Comparison of ENCODE assay signal across 19 cellular contexts in genomic region chr17:38327936-38328335, GRCh38. TPM values are rescaled to one million over a fixed set of nuclear protein-coding genes. Genes with fewer than 3 reads are reported as not detected.
DNase-seq lines count a peak whose midpoint lies in the region; ATAC-seq, FAIRE-seq and TF ChIP-seq lines count a peak whose summit lies in the region.
"Had no signal": no experiment of that assay in that cellular context is flagged by ENCODE, and none has a peak within 500 bp of the region (broad histone marks: within the 10 kb centered on the region; RNA-seq: fewer than 3 reads in every experiment).

No MANE protein-coding gene starts in this region.

- H3K9me3 ChIP-seq in BLaER1 treated with 17β-estradiol and CSF1 and Interleukin-3, amounts not matched to agents 10 nM and 100 nM (replicated peaks in 1 of 11) = no peaks in the 10 kb centered on the region
- H3K9me3 ChIP-seq in IMR-90 (ENCODE audit: control insufficient read depth, insufficient read depth, low read length) (no peaks in the 10 kb centered on the region), H1 (ENCODE audit: insufficient read depth in 2 of 2, low read depth in 1 of 2, low read length in 1 of 2) (no peaks in the 10 kb centered on the region), neuronal stem cell (replicated peaks in 1 of 2; ENCODE audit: control insufficient read depth in 2 of 2, insufficient read depth in 1 of 2, low read depth in 1 of 2, low read length in 2 of 2) (no peaks in the 10 kb centered on the region), left lung (no peaks in the 10 kb centered on the region)
- H3K9me3 ChIP-seq: A549 had no signal

- TF ChIP-seq POLR2A in IMR-90 (IDR thresholded peaks at IDR 0.05; ENCODE audit: low read depth, low read length) (no peak), H1 (IDR thresholded peaks at IDR 0.05; ENCODE audit: control extremely low read depth in 1 of 2, low read depth in 2 of 2, low read length in 2 of 2) (no peak)

- H3K14ac ChIP-seq in IMR-90 (replicated peaks; ENCODE audit: low read depth, low read length) = no peak overlapping the region
- H3K14ac ChIP-seq in H1 (ENCODE audit: insufficient read length) = no peak overlapping the region
- no peak overlapping the region for H3K14ac ChIP-seq in neuronal stem cell (ENCODE audit: low read length)

- H2AK5ac ChIP-seq in IMR-90 (ENCODE audit: low read depth, low read length) (no peak overlapping the region), H1 (ENCODE audit: low read depth, low read length) (no peak overlapping the region), neuronal stem cell (ENCODE audit: low read depth, low read length) (no peak overlapping the region)

- WGBS in IMR-90 (ENCODE audit: extremely low coverage in 2 of 2, insufficient read length in 1 of 2), 2 experiments = 75% methylated on average over 1 of the region's 1 CpG; no CpG with 5 or more reads in 1 of the 2 experiments
- 82% methylated on average over 1 of the region's 1 CpG; no CpG with 5 or more reads in 1 of the 2 experiments for WGBS in H1 (ENCODE audit: extremely low coverage in 1 of 2, insufficient coverage in 1 of 2, insufficient read length in 1 of 2, insufficient replicate concordance in 2 of 2, low coverage in 1 of 2, low lambda C conversion rate in 2 of 2, missing lambda C conversion rate in 1 of 2), 2 experiments
- WGBS in neuronal stem cell (ENCODE audit: extremely low coverage in 2 of 2, insufficient read length in 2 of 2, insufficient replicate concordance in 1 of 2), 2 donors = no CpG with 5 or more reads among the region's 1 CpG

- no peak overlapping the region for H3K4me3 ChIP-seq in BLaER1 treated with 17β-estradiol and CSF1 and Interleukin-3, amounts not matched to agents 10 nM and 100 nM
- H3K4me3 ChIP-seq in IMR-90 (ENCODE audit: insufficient read depth, low read depth, low read length) (no peak overlapping the region), H1 (ENCODE audit: extremely low read depth in 1 of 4, insufficient read depth in 2 of 4, low read depth in 3 of 4, low read length in 4 of 4) (no peak overlapping the region), neuronal stem cell (ENCODE audit: low read length in 2 of 2) (no peak overlapping the region), left lung (no peak overlapping the region)
- H3K4me3 ChIP-seq: A549, GM23248 had no signal

- no peak for FAIRE-seq in H1 (lab: Jason Lieb, UNC)
- FAIRE-seq: A549, GM12892 had no signal

- H3K79me1 ChIP-seq in IMR-90 (ENCODE audit: low read depth in 1 of 2, low read length in 2 of 2) (no peaks in the 10 kb centered on the region), H1 (ENCODE audit: low read depth, low read length) (no peaks in the 10 kb centered on the region; the same call in 1 of the 2 replicates), neuronal stem cell (ENCODE audit: low read depth, low read length) (no peaks in the 10 kb centered on the region)

- H2BK120ac ChIP-seq in IMR-90 (ENCODE audit: low read depth, low read length) (no peak overlapping the region), H1 (replicated peaks; ENCODE audit: low read depth, low read length) (no peak overlapping the region), neuronal stem cell (ENCODE audit: low read depth, low read length) (no peak overlapping the region)

- H3K36me3 ChIP-seq in BLaER1 treated with 17β-estradiol and CSF1 and Interleukin-3, amounts not matched to agents 10 nM and 100 nM = peaks cover 2 to 14% (median 8%) of the 10 kb centered on the region in 11 experiments; a peak in 18 of 22 replicates
- H3K36me3 ChIP-seq in IMR-90 (ENCODE audit: control insufficient read depth, insufficient read depth, low read length) (peaks cover 2% of the 10 kb centered on the region; the same call in 1 of the 2 replicates), H1 (ENCODE audit: control insufficient read depth in 2 of 4, insufficient read depth in 4 of 4, low read length in 3 of 4) (peaks cover 2 to 12% (median 6%) of the 10 kb centered on the region in 4 experiments; a peak in 5 of 8 replicates), neuronal stem cell (replicated peaks in 1 of 2; ENCODE audit: control insufficient read depth in 2 of 2, insufficient read depth in 2 of 2, low read length in 2 of 2) (peaks cover 4 to 11% of the 10 kb centered on the region in 2 donors), left lung (peaks cover 0 to 12% of the 10 kb centered on the region in 2 donors)

- H2BK12ac ChIP-seq in H1 (ENCODE audit: low read depth, low read length) (no peak overlapping the region), neuronal stem cell (ENCODE audit: low read length) (no peak overlapping the region)

- H3K56ac ChIP-seq in IMR-90 (ENCODE audit: extremely low read depth, insufficient read depth, low read length) = no peak overlapping the region
- H3K56ac ChIP-seq in H1 (replicated peaks; ENCODE audit: insufficient read length, low read depth, low read length) = no peak overlapping the region

- H3K4me2 ChIP-seq in BLaER1 treated with 17β-estradiol and CSF1 and Interleukin-3, amounts not matched to agents 10 nM and 100 nM = peak overlapping the region; percentile 73 to 96 (median 85)
- H3K4me2 ChIP-seq in IMR-90 (ENCODE audit: low read depth, low read length) (no peak overlapping the region), H1 (ENCODE audit: insufficient read depth in 1 of 2, low read depth in 2 of 2, low read length in 2 of 2) (no peak overlapping the region), neuronal stem cell (ENCODE audit: insufficient read depth, low read length, poor library complexity, severe bottlenecking) (no peak overlapping the region)
- H3K4me2 ChIP-seq: A549 had no signal

- no peaks in the 10 kb centered on the region for H3K23me2 ChIP-seq in H1 (ENCODE audit: low read depth, low read length)

- peaks cover 45 to 95% (median 86%) of the 10 kb centered on the region in 10 experiments for H3K4me1 ChIP-seq in BLaER1 treated with 17β-estradiol and CSF1 and Interleukin-3, amounts not matched to agents 10 nM and 100 nM
- H3K4me1 ChIP-seq in IMR-90 (ENCODE audit: control insufficient read depth, insufficient read depth, low read length) (peaks cover 7% of the 10 kb centered on the region), H1 (replicated peaks in 1 of 4; ENCODE audit: control insufficient read depth in 3 of 4, insufficient read depth in 4 of 4, low read length in 3 of 4) (peaks cover 0 to 12% (median 7%) of the 10 kb centered on the region in 4 experiments; a peak in 5 of 7 replicates), neuronal stem cell (ENCODE audit: control insufficient read depth in 2 of 2, insufficient read depth in 1 of 2, low read depth in 1 of 2, low read length in 2 of 2) (peaks cover 9 to 15% of the 10 kb centered on the region in 2 donors), left lung (peaks cover 0 to 11% of the 10 kb centered on the region in 2 donors)

- H3K79me2 ChIP-seq in H1 (ENCODE audit: control insufficient read depth in 1 of 2, insufficient read depth in 2 of 2, low read length in 2 of 2) = no peaks in the 10 kb centered on the region

- H2BK15ac ChIP-seq in IMR-90 (ENCODE audit: low read depth, low read length) = no peak overlapping the region
- H2BK15ac ChIP-seq in H1 (ENCODE audit: low read length) = no peak overlapping the region
- no peak overlapping the region for H2BK15ac ChIP-seq in neuronal stem cell (ENCODE audit: low read length)

- no peaks in the 10 kb centered on the region for H3K27me3 ChIP-seq in BLaER1 treated with 17β-estradiol and CSF1 and Interleukin-3, amounts not matched to agents 10 nM and 100 nM
- H3K27me3 ChIP-seq in IMR-90 (ENCODE audit: control insufficient read depth, insufficient read depth, low read length) = peaks cover 36% of the 10 kb centered on the region
- no peaks in the 10 kb centered on the region for H3K27me3 ChIP-seq in H1 (replicated peaks in 1 of 4; ENCODE audit: control insufficient read depth in 3 of 4, extremely low read depth in 1 of 4, insufficient read depth in 3 of 4, low read length in 3 of 4)
- peaks cover 0 to 16% (median 0%) of the 10 kb centered on the region in 3 experiments for H3K27me3 ChIP-seq in neuronal stem cell (ENCODE audit: control insufficient read depth in 3 of 3, insufficient read depth in 3 of 3, low read depth in 1 of 3, low read length in 3 of 3)
- no peaks in the 10 kb centered on the region for H3K27me3 ChIP-seq in left lung

- in situ Hi-C loops in IMR-90 (cut with MboI; ENCODE audit: low sequenced_read_pairs) = no loop called here
- in situ Hi-C loops in GM13977 (cut with MboI; ENCODE audit: low pct_unique_long_range_greater_than_20kb, low sequenced_read_pairs, unreplicated experiment) = no loop called here

- peak; percentile 8; the same call in 1 of the 2 replicates for ATAC-seq in IMR-90 (ENCODE audit: low read depth)
- ATAC-seq in left lung = no peak
- ATAC-seq: A549 had no signal

- H3K4ac ChIP-seq in IMR-90 (ENCODE audit: low read depth, low read length) (no peak overlapping the region), H1 (replicated peaks; ENCODE audit: insufficient read length, low read depth, low read length) (no peak overlapping the region), neuronal stem cell (ENCODE audit: low read length) (no peak overlapping the region)

- H2BK5ac ChIP-seq in IMR-90 (ENCODE audit: low read depth, low read length, poor library complexity, severe bottlenecking) = no peak overlapping the region
- H2BK5ac ChIP-seq in H1 (ENCODE audit: low read depth, low read length) = 0 out of 2 replicates have a peak overlapping the region, but pooled peaks have one; percentile 52
- no peak overlapping the region for H2BK5ac ChIP-seq in neuronal stem cell (ENCODE audit: low read length)

- H3K9me1 ChIP-seq in IMR-90 (ENCODE audit: insufficient read depth, low read length) = no peaks in the 10 kb centered on the region

- no peak for TF ChIP-seq EP300 in H1 (IDR thresholded peaks at IDR 0.05; ENCODE audit: borderline replicate concordance in 1 of 2, low read depth in 2 of 2, low read length in 2 of 2)

- no peak overlapping the region for H2AFZ ChIP-seq in IMR-90 (replicated peaks; ENCODE audit: low read length, poor library complexity)
- no peak overlapping the region for H2AFZ ChIP-seq in H1 (ENCODE audit: low read length)
- H2AFZ ChIP-seq in neuronal stem cell (ENCODE audit: low read length) = no peak overlapping the region
- H2AFZ ChIP-seq: GM23248 had no signal

- H4K20me1 ChIP-seq in BLaER1 treated with 17β-estradiol and CSF1 and Interleukin-3, amounts not matched to agents 10 nM and 100 nM = no peaks in the 10 kb centered on the region; a peak in 1 of 22 replicates
- H4K20me1 ChIP-seq in IMR-90 (ENCODE audit: insufficient read depth, low read length) = no peaks in the 10 kb centered on the region
- H4K20me1 ChIP-seq in H1 (replicated peaks in 1 of 2; ENCODE audit: control insufficient read depth in 1 of 2, insufficient read depth in 2 of 2, low read length in 2 of 2) = no peaks in the 10 kb centered on the region

- H3K18ac ChIP-seq in IMR-90 (ENCODE audit: low read depth, low read length) (no peak overlapping the region), H1 (ENCODE audit: extremely low read depth, low read length) (no peak overlapping the region), neuronal stem cell (ENCODE audit: low read length) (no peak overlapping the region)

- POLR2A ChIA-PET in IMR-90 (lab: Charles Lee; ENCODE audit: unreplicated experiment) = no interaction called here
- POLR2A ChIA-PET in H1 (lab: Charles Lee; ENCODE audit: partially characterized antibody) = interaction anchor here (0.6 to 4.9 kb wide), 8 partner anchors 7 to 182 kb away, joined by 3 to 28 read pairs (median 6); no protein-coding TSS in a partner anchor

- H4K8ac ChIP-seq in IMR-90 (ENCODE audit: low read depth in 2 of 2, low read length in 2 of 2) (no peak overlapping the region), H1 (ENCODE audit: extremely low read depth, insufficient read depth, low read length) (0 out of 2 replicates have a peak overlapping the region, but pooled peaks have one; percentile 51), neuronal stem cell (ENCODE audit: low read depth, low read length) (no peak overlapping the region)

- peak overlapping the region in 2 of 11 experiments; percentile 67; a peak in 3 of 22 replicates for H3K9ac ChIP-seq in BLaER1 treated with 17β-estradiol and CSF1 and Interleukin-3, amounts not matched to agents 10 nM and 100 nM
- H3K9ac ChIP-seq in IMR-90 (ENCODE audit: low read depth, low read length) (no peak overlapping the region), H1 (replicated peaks in 1 of 4; ENCODE audit: extremely low read depth in 1 of 4, low read depth in 3 of 4, low read length in 3 of 4) (no peak overlapping the region), neuronal stem cell (ENCODE audit: low read depth, low read length, poor library complexity) (no peak overlapping the region)
- H3K9ac ChIP-seq: GM23248 had no signal

- intact Hi-C loops in IMR-90 (cut with micrococcal nuclease) (no loop called here), left lung (cut with DNase I) (no loop called here)

- CTCF ChIA-PET in IMR-90 (lab: Yijun Ruan, JAX) = no interaction called here
- CTCF ChIA-PET in H1 (lab: Charles Lee; ENCODE audit: partially characterized antibody) = interaction anchor here (1.7 to 12.0 kb wide), 5 partner anchors 8 to 86 kb away, joined by 4 to 192 read pairs (median 127); partner anchors contain the start of genes GPR179 and SOCS7

- dilution Hi-C loops in IMR-90 (cut with HindIII; ENCODE audit: low sequenced_read_pairs, unreplicated experiment) = no loop called here

- TF ChIP-seq RAD21 in IMR-90 (IDR thresholded peaks at IDR 0.05; ENCODE audit: low read length) (no peak), H1 (IDR thresholded peaks at IDR 0.05 in 1 of 2, conservative IDR thresholded peaks at IDR 0.05 in 1 of 2; ENCODE audit: low read depth in 2 of 2, low read length in 2 of 2) (no peak)

- DNase-seq in IMR-90 (no peak), H1 (ENCODE audit: low read depth in 1 of 2, low spot score in 2 of 2) (no peak), neuronal stem cell (ENCODE audit: low spot score) (no peak), left lung (no peak), T-helper 2 cell (no peak), GM13977 (ENCODE audit: low spot score) (no peak)
- DNase-seq: DMS 273 treated with DMSO at 0.1 percent for 48 hours, GM23248, HFFc6, Karpas-422, MM.1S, NCI-H1092 treated with DMSO at 0.1 percent for 48 hours, NCI-H2081 treated with DMSO at 0.1 percent for 48 hours, NCI-H510A treated with DMSO at 0.1 percent for 48 hours, NCI-H82 had no signal

- H4K5ac ChIP-seq in IMR-90 (ENCODE audit: low read depth, low read length) (no peak overlapping the region), H1 (ENCODE audit: insufficient read length, low read depth, low read length) (no peak overlapping the region)

- no peak overlapping the region for H3K23ac ChIP-seq in IMR-90 (ENCODE audit: low read depth, low read length)
- no peak overlapping the region for H3K23ac ChIP-seq in H1 (ENCODE audit: insufficient read length)
- peak overlapping the region; percentile 20 for H3K23ac ChIP-seq in neuronal stem cell (ENCODE audit: low read depth, low read length, poor library complexity)

- H2BK20ac ChIP-seq in IMR-90 (ENCODE audit: low read depth, low read length) = no peak overlapping the region
- no peak overlapping the region for H2BK20ac ChIP-seq in H1 (ENCODE audit: low read length)

- H4K91ac ChIP-seq in IMR-90 (ENCODE audit: insufficient read depth, low read depth, low read length) (no peak overlapping the region), H1 (replicated peaks; ENCODE audit: insufficient read length, low read length) (no peak overlapping the region), neuronal stem cell (ENCODE audit: low read depth, low read length, poor library complexity) (no peak overlapping the region)

- TF ChIP-seq CTCF in IMR-90 (conservative IDR thresholded peaks at IDR 0.05; ENCODE audit: low read depth, low read length) (no peak), H1 (IDR thresholded peaks at IDR 0.05; ENCODE audit: control extremely low read depth in 1 of 3, insufficient read depth in 1 of 3, low read depth in 1 of 3, low read length in 3 of 3) (no peak), left lung (IDR thresholded peaks at IDR 0.05) (no peak), GM13977 (IDR thresholded peaks at IDR 0.05; ENCODE audit: extremely low read depth, insufficient read depth, missing control alignments) (no peak)

- no TSS peak for BruUV-seq in IMR-90 (replicated peaks; lab: Mats Ljungman, UMichigan)

- H2AK9ac ChIP-seq in IMR-90 (replicated peaks; ENCODE audit: low read depth, low read length, poor library complexity) = no peak overlapping the region

- H3K27ac ChIP-seq in BLaER1 treated with 17β-estradiol and CSF1 and Interleukin-3, amounts not matched to agents 10 nM and 100 nM = peak overlapping the region in 4 of 11 experiments; percentile 77 to 80 (median 79); a peak in 8 of 22 replicates
- H3K27ac ChIP-seq in IMR-90 (ENCODE audit: insufficient read depth, low read length) = no peak overlapping the region
- H3K27ac ChIP-seq in H1 (ENCODE audit: low read depth, low read length) = no peak overlapping the region
- H3K27ac ChIP-seq in neuronal stem cell (replicated peaks; ENCODE audit: low read length) = no peak overlapping the region
- H3K27ac ChIP-seq in left lung = no peak overlapping the region
- H3K27ac ChIP-seq: A549, C4-2B, GM23248 had no signal

RNA-seq across cellular contexts. Expression of gene GPR179, which starts 15.8 kb away (rescaled TPM):
- total RNA-seq in IMR-90 (2012; rRNA removed) (not detected in 2 replicates), left lung (under 1 TPM in 1 of 2 donors, not detected in 1; 0.50 TPM)
- polyA plus RNA-seq in IMR-90 (2012; rRNA removed) (not detected in 2 replicates), H1 (2011; rRNA removed) (0.02 and 0.03 TPM in 2 replicates)
- polyA plus RNA-seq in IMR-90 (2012; cell fraction: cytosol; rRNA removed) = under 0.01 and 0.01 TPM in 2 replicates
- 0.03 and 0.04 TPM in 2 replicates for polyA plus RNA-seq in IMR-90 (2012; cell fraction: nucleus; rRNA removed; ENCODE audit: low replicate concordance)
- total RNA-seq in H1 (2021; fragmentation: NEBNext Ultra II Directional; extraction: Animal tissue kit (Norgen Biotek cat#: 25700)) = 0.07 and 0.13 TPM in 2 replicates
- 0.01 TPM for polyA plus RNA-seq in H1 (2011; cell fraction: cytosol; rRNA removed)
- 0.19 TPM for polyA plus RNA-seq in H1 (2011; cell fraction: nucleus; rRNA removed)
- 0.04 to 0.07 TPM (median 0.05 TPM) in 4 replicates for polyA plus RNA-seq in H1 (2012, experiment 1 of 2)
- polyA plus RNA-seq in H1 (2012, experiment 2 of 2) = not detected
- 0.02 TPM for polyA plus RNA-seq in H1 (2013, experiment 1 of 2)
- polyA plus RNA-seq in H1 (2013, experiment 2 of 2) = 0.02 TPM
- 0.02 and 0.09 TPM in 2 replicates for polyA minus RNA-seq in H1 (2011; rRNA and poly(A)+ RNA removed)
- not detected for polyA minus RNA-seq in H1 (2011; cell fraction: cytosol; rRNA and poly(A)+ RNA removed)
- polyA minus RNA-seq in H1 (2011; cell fraction: nucleus; rRNA and poly(A)+ RNA removed) = not detected
- polyA plus RNA-seq in neuronal stem cell (2013, experiment 1 of 2) = 0.03 TPM
- polyA plus RNA-seq in neuronal stem cell (2013, experiment 2 of 2) = 0.04 TPM
- total RNA-seq: GM23248, HFFc6 had no signal
- polyA plus RNA-seq: GM23248 had no signal

RNA-seq across cellular contexts. Expression of gene SOCS7, which starts 23.7 kb away (rescaled TPM):
- total RNA-seq in IMR-90 (2012; rRNA removed) = 6.5 and 7.5 TPM in 2 replicates
- polyA plus RNA-seq in IMR-90 (2012; rRNA removed) = 6.8 and 9.2 TPM in 2 replicates
- polyA plus RNA-seq in IMR-90 (2012; cell fraction: cytosol; rRNA removed) = 3.7 TPM in 2 replicates
- polyA plus RNA-seq in IMR-90 (2012; cell fraction: nucleus; rRNA removed; ENCODE audit: low replicate concordance) = 13.4 and 14.2 TPM in 2 replicates
- total RNA-seq in H1 (2021; fragmentation: NEBNext Ultra II Directional; extraction: Animal tissue kit (Norgen Biotek cat#: 25700)) = 26.9 and 28.2 TPM in 2 replicates
- polyA plus RNA-seq in H1 (2011; rRNA removed) = 12.8 and 13.5 TPM in 2 replicates
- 13.7 TPM for polyA plus RNA-seq in H1 (2011; cell fraction: cytosol; rRNA removed)
- 17.6 TPM for polyA plus RNA-seq in H1 (2011; cell fraction: nucleus; rRNA removed)
- polyA plus RNA-seq in H1 (2012, experiment 1 of 2) = 14.6 to 20.9 TPM (median 19.2 TPM) in 4 replicates
- 6.9 TPM for polyA plus RNA-seq in H1 (2012, experiment 2 of 2)
- polyA plus RNA-seq in H1 (2013, experiment 1 of 2) = 9.7 TPM
- 10.4 TPM for polyA plus RNA-seq in H1 (2013, experiment 2 of 2)
- 36.2 and 39.2 TPM in 2 replicates for polyA minus RNA-seq in H1 (2011; rRNA and poly(A)+ RNA removed)
- 15.3 TPM for polyA minus RNA-seq in H1 (2011; cell fraction: cytosol; rRNA and poly(A)+ RNA removed)
- 18.1 TPM for polyA minus RNA-seq in H1 (2011; cell fraction: nucleus; rRNA and poly(A)+ RNA removed)
- polyA plus RNA-seq in neuronal stem cell (2013, experiment 1 of 2) = 16.3 TPM
- polyA plus RNA-seq in neuronal stem cell (2013, experiment 2 of 2) = 16.6 TPM
- total RNA-seq in left lung = 10 to 100 TPM; 19.4 to 22.4 TPM

RNA-seq across cellular contexts. Expression of gene MRPL45, which starts 31.0 kb away (rescaled TPM):
- total RNA-seq in IMR-90 (2012; rRNA removed) (44.2 and 46.8 TPM in 2 replicates), left lung (10 to 100 TPM; 24.4 to 28.4 TPM)
- polyA plus RNA-seq in IMR-90 (2012; rRNA removed) (36.3 and 39.6 TPM in 2 replicates), H1 (2011; rRNA removed) (47.6 and 65.6 TPM in 2 replicates)
- 15.4 and 41.7 TPM in 2 replicates for polyA plus RNA-seq in IMR-90 (2012; cell fraction: cytosol; rRNA removed)
- 4.9 and 23.6 TPM in 2 replicates for polyA plus RNA-seq in IMR-90 (2012; cell fraction: nucleus; rRNA removed; ENCODE audit: low replicate concordance)
- total RNA-seq in H1 (2021; fragmentation: NEBNext Ultra II Directional; extraction: Animal tissue kit (Norgen Biotek cat#: 25700)) = 70.1 and 71.7 TPM in 2 replicates
- 77.9 TPM for polyA plus RNA-seq in H1 (2011; cell fraction: cytosol; rRNA removed)
- polyA plus RNA-seq in H1 (2011; cell fraction: nucleus; rRNA removed) = 50.2 TPM
- 59.8 to 79.6 TPM (median 62.9 TPM) in 4 replicates for polyA plus RNA-seq in H1 (2012, experiment 1 of 2)
- polyA plus RNA-seq in H1 (2012, experiment 2 of 2) = 28.4 TPM
- 70.2 TPM for polyA plus RNA-seq in H1 (2013, experiment 1 of 2)
- polyA plus RNA-seq in H1 (2013, experiment 2 of 2) = 69.7 TPM
- polyA minus RNA-seq in H1 (2011; rRNA and poly(A)+ RNA removed) = 72.6 and 101 TPM in 2 replicates
- polyA minus RNA-seq in H1 (2011; cell fraction: cytosol; rRNA and poly(A)+ RNA removed) = 26.2 TPM
- polyA minus RNA-seq in H1 (2011; cell fraction: nucleus; rRNA and poly(A)+ RNA removed) = 31.4 TPM
- polyA plus RNA-seq in neuronal stem cell (2013, experiment 1 of 2) = 55.5 TPM
- polyA plus RNA-seq in neuronal stem cell (2013, experiment 2 of 2) = 56.9 TPM

Comparison
In these comparisons a context has a peak if more than half of its experiments do, and no peak if none do; other contexts are left out.
1. H3K4me2 ChIP-seq: peak in BLaER1 treated with 17β-estradiol and CSF1 and Interleukin-3, amounts not matched to agents 10 nM and 100 nM (11 of 11); none in IMR-90 (single experiment), H1 (0 of 2) and neuronal stem cell (single experiment).